Comparison of ENCODE assay signal across 1 cellular context in genomic region chr5:69491838-69492390, GRCh38.
TF ChIP-seq lines count a peak whose summit lies in the region.

No MANE protein-coding gene starts in this region.

TF ChIP-seq in HepG2, 621 proteins besides CTCF, POLR2A, EP300 and RAD21 (continued from another document):
- TF ChIP-seq ZNF142 (CRISPR knock-in tag; IDR thresholded peaks at IDR 0.05) (0 out of 2 replicates have a peak, but pooled peaks have one; percentile 82), TGIF2 (CRISPR knock-in tag; IDR thresholded peaks at IDR 0.05) (no peak), HMGA1 (CRISPR knock-in tag; conservative IDR thresholded peaks at IDR 0.05) (no peak), NFYB (CRISPR knock-in tag; IDR thresholded peaks at IDR 0.05) (0 out of 2 replicates have a peak, but pooled peaks have one; percentile 8), ZXDC (CRISPR knock-in tag; IDR thresholded peaks at IDR 0.05) (0 out of 2 replicates have a peak, but pooled peaks have one; percentile 50), HINFP (CRISPR knock-in tag; IDR thresholded peaks at IDR 0.05; ENCODE audit: low read depth) (no peak), ZNF557 (CRISPR knock-in tag; IDR thresholded peaks at IDR 0.05) (no peak), ZBTB7B (CRISPR knock-in tag; IDR thresholded peaks at IDR 0.05) (peak; percentile 59), ZNF569 (CRISPR knock-in tag; IDR thresholded peaks at IDR 0.05; ENCODE audit: borderline replicate concordance) (no peak), SIN3A (IDR thresholded peaks at IDR 0.05; ENCODE audit: borderline replicate concordance, low read depth, low read length) (0 out of 2 replicates have a peak, but pooled peaks have one; percentile 19), PHF20 (CRISPR knock-in tag; IDR thresholded peaks at IDR 0.05) (no peak), ZNF800 (CRISPR knock-in tag; IDR thresholded peaks at IDR 0.05) (0 out of 2 replicates have a peak, but pooled peaks have one; percentile 7), PREB (CRISPR knock-in tag; IDR thresholded peaks at IDR 0.05) (no peak), KLF12 (CRISPR knock-in tag; IDR thresholded peaks at IDR 0.05; ENCODE audit: borderline replicate concordance) (peak; percentile 57; the same call in 1 of the 2 replicates), KLF13 (CRISPR knock-in tag; IDR thresholded peaks at IDR 0.05) (no peak), POGK (CRISPR knock-in tag; conservative IDR thresholded peaks at IDR 0.05) (no peak), ZNF18 (CRISPR knock-in tag; IDR thresholded peaks at IDR 0.05; ENCODE audit: insufficient replicate concordance) (no peak), BRD4 (CRISPR knock-in tag; IDR thresholded peaks at IDR 0.05) (0 out of 2 replicates have a peak, but pooled peaks have one; percentile 22), TRAFD1 (CRISPR knock-in tag; IDR thresholded peaks at IDR 0.05; ENCODE audit: borderline replicate concordance) (0 out of 2 replicates have a peak, but pooled peaks have one; percentile 2), MTA3 (CRISPR knock-in tag; IDR thresholded peaks at IDR 0.05) (no peak), ASH2L (IDR thresholded peaks at IDR 0.05; ENCODE audit: insufficient read length, low read depth, low read length) (peak; percentile 42), ZNF879 (CRISPR knock-in tag; IDR thresholded peaks at IDR 0.05) (no peak), ZNF605 (CRISPR knock-in tag; IDR thresholded peaks at IDR 0.05) (0 out of 2 replicates have a peak, but pooled peaks have one; percentile 36), NR3C1 (CRISPR knock-in tag; IDR thresholded peaks at IDR 0.05) (no peak), PBX2 (CRISPR knock-in tag; IDR thresholded peaks at IDR 0.05) (no peak), HOXD1 (CRISPR knock-in tag; IDR thresholded peaks at IDR 0.05) (peak; percentile 48; the same call in 1 of the 2 replicates), ZNF552 (CRISPR knock-in tag; IDR thresholded peaks at IDR 0.05; ENCODE audit: borderline replicate concordance) (no peak), ZNF709 (CRISPR knock-in tag; IDR thresholded peaks at IDR 0.05) (no peak), ZNF704 (CRISPR knock-in tag; IDR thresholded peaks at IDR 0.05; ENCODE audit: borderline replicate concordance) (no peak), ZNF678 (CRISPR knock-in tag; IDR thresholded peaks at IDR 0.05) (no peak)
